In genomic region chr11:112977620-112978212, GRCh38 we compare ENCODE assay signal across 13 cellular contexts. TPM values are rescaled to one million over a fixed set of nuclear protein-coding genes. Genes with fewer than 3 reads are reported as not detected.
DNase-seq lines count a peak whose midpoint lies in the region; ATAC-seq, FAIRE-seq and TF ChIP-seq lines count a peak whose summit lies in the region.
"Had no signal": no experiment of that assay in that cellular context is flagged by ENCODE, and none has a peak within 500 bp of the region (broad histone marks: within the 10 kb centered on the region; RNA-seq: fewer than 3 reads in every experiment).

No MANE protein-coding gene starts in this region.

- H3K4me1 ChIP-seq in A673 (ENCODE audit: insufficient read depth, low read length, poor library complexity, severe bottlenecking), result peaks cover 18% of the 10 kb centered on the region
- H3K4me1 ChIP-seq in Karpas-422 (ENCODE audit: low read length), result peaks cover 15% of the 10 kb centered on the region
- H3K4me1 ChIP-seq in astrocyte (ENCODE audit: insufficient read depth, low read length), result no peaks in the 10 kb centered on the region

- H3K4me2 ChIP-seq in Karpas-422 (ENCODE audit: low read depth, low read length, poor library complexity, severe bottlenecking), result peak overlapping the region; percentile 31
- H3K4me2 ChIP-seq in astrocyte (ENCODE audit: low read length), result no peak overlapping the region

- H3K79me2 ChIP-seq in Karpas-422 (ENCODE audit: low read length), result no peaks in the 10 kb centered on the region
- no peaks in the 10 kb centered on the region for H3K79me2 ChIP-seq in astrocyte (ENCODE audit: insufficient read depth, low read length)

- H3K9me3 Mint-ChIP-seq in astrocyte (ENCODE audit: unreplicated experiment) (no peaks in the 10 kb centered on the region), T-cell (peaks cover 0 to 5% (median 0%) of the 10 kb centered on the region in 3 donors)
- H3K9me3 Mint-ChIP-seq: effector memory CD8-positive, alpha-beta T cell had no signal

- POLR2A ChIA-PET in A673 (lab: Charles Lee; ENCODE audit: low non-redundant PET), result no interaction called here
- POLR2A ChIA-PET in T-cell (lab: Charles Lee), result interaction anchor here in 1 of 2 donors (0.9 kb wide), 1 partner anchor 12 kb away, joined by 3 read pairs; no protein-coding TSS in a partner anchor

- H3K36me3 Mint-ChIP-seq in astrocyte (ENCODE audit: low read depth, unreplicated experiment) (no peaks in the 10 kb centered on the region), T-cell (no peaks in the 10 kb centered on the region)
- H3K36me3 Mint-ChIP-seq: CD4-positive, CD25-positive, alpha-beta regulatory T cell; naive B cell had no signal

- ATAC-seq in T-cell (replicated peaks in 1 of 4), result no peak
- ATAC-seq: effector memory CD8-positive, alpha-beta T cell; PC-3 had no signal

- H2AFZ ChIP-seq in Karpas-422 (ENCODE audit: low read length), result peak overlapping the region; percentile 67; the same call in 1 of the 2 replicates
- H2AFZ ChIP-seq in astrocyte (ENCODE audit: low read depth, low read length), result no peak overlapping the region

- H3K9me3 ChIP-seq in A673 (ENCODE audit: low read depth, low read length, poor library complexity, severe bottlenecking), result no peaks in the 10 kb centered on the region
- no peaks in the 10 kb centered on the region for H3K9me3 ChIP-seq in Karpas-422 (ENCODE audit: low read length)
- no peaks in the 10 kb centered on the region for H3K9me3 ChIP-seq in astrocyte (ENCODE audit: insufficient read depth, low read depth, low read length)

- peak overlapping the region; percentile 41 for H3K27ac Mint-ChIP-seq in astrocyte (ENCODE audit: unreplicated experiment)
- H3K27ac Mint-ChIP-seq in T-cell, result no peak overlapping the region
- H3K27ac Mint-ChIP-seq: CD4-positive, CD25-positive, alpha-beta regulatory T cell; effector memory CD8-positive, alpha-beta T cell; naive B cell had no signal

- no peak for FAIRE-seq in astrocyte (lab: Jason Lieb, UNC)

- TF ChIP-seq CTCF in A673 (conservative IDR thresholded peaks at IDR 0.05; ENCODE audit: low read depth, low read length), result no peak
- TF ChIP-seq CTCF in astrocyte (IDR thresholded peaks at IDR 0.05; ENCODE audit: insufficient read depth, low read depth, low read length), result no peak

- DNase-seq in A673 (ENCODE audit: low spot score) (peak; percentile 82), Karpas-422 (no peak), astrocyte (ENCODE audit: low read depth) (peak; percentile 54), kidney tubule cell (ENCODE audit: low spot score) (peak; percentile 9), T-cell (no peak), NCI-H146 treated with DMSO at 0.1 percent for 48 hours (lab: John Stamatoyannopoulos, UW; ENCODE audit: unreplicated experiment) (no peak)
- no peak for DNase-seq in stimulated activated CD4-positive, alpha-beta T cell treated with anti-CD3 and anti-CD28 coated beads, Interleukin-12 subunit alpha, Interleukin-12 subunit beta, amount 100 ng/mL, for 4 hours
- DNase-seq in activated CD4-positive, CD25-positive, alpha-beta regulatory T cell (lab: John Stamatoyannopoulos, UW), result no peak
- DNase-seq: activated CD8-positive, alpha-beta memory T cell treated with anti-CD3 and anti-CD28 coated beads, Interleukin-2, amount 50 U/mL, for 4 hours; CD4-positive, CD25-positive, alpha-beta regulatory T cell; effector memory CD8-positive, alpha-beta T cell; naive B cell; PC-3 had no signal

- H3K27ac ChIP-seq in A673 (ENCODE audit: low read depth, low read length, poor library complexity, severe bottlenecking), result peak overlapping the region; percentile 53
- no peak overlapping the region for H3K27ac ChIP-seq in Karpas-422 (ENCODE audit: low read length)
- no peak overlapping the region for H3K27ac ChIP-seq in astrocyte (ENCODE audit: low read depth, low read length)

- intact Hi-C loops in A673 (cut with micrococcal nuclease; ENCODE audit: unreplicated experiment), result no loop called here

- H3K9me2 ChIP-seq in Karpas-422 (replicated peaks; ENCODE audit: insufficient read depth, low read length), result no peaks in the 10 kb centered on the region

- H3K4me3 Mint-ChIP-seq in astrocyte (ENCODE audit: unreplicated experiment) (no peak overlapping the region), T-cell (no peak overlapping the region)
- H3K4me3 Mint-ChIP-seq: CD4-positive, CD25-positive, alpha-beta regulatory T cell; effector memory CD8-positive, alpha-beta T cell; naive B cell had no signal

- CTCF ChIA-PET in A673 (lab: Charles Lee) (no interaction called here), T-cell (lab: Charles Lee) (no interaction called here)

- H4K20me1 ChIP-seq in Karpas-422 (ENCODE audit: insufficient read depth, low read depth, low read length) (no peaks in the 10 kb centered on the region), astrocyte (ENCODE audit: insufficient read depth, low read length) (no peaks in the 10 kb centered on the region)

- H3K36me3 ChIP-seq in A673 (ENCODE audit: insufficient read depth, low read length, poor library complexity, severe bottlenecking) (no peaks in the 10 kb centered on the region), Karpas-422 (ENCODE audit: insufficient read depth, low read length) (no peaks in the 10 kb centered on the region), astrocyte (ENCODE audit: insufficient read depth, low read length) (no peaks in the 10 kb centered on the region)

- H3K27me3 ChIP-seq in A673 (replicated peaks; ENCODE audit: insufficient read depth, low read depth, low read length, poor library complexity), result no peaks in the 10 kb centered on the region
- H3K27me3 ChIP-seq in Karpas-422 (ENCODE audit: low read length), result no peaks in the 10 kb centered on the region
- no peaks in the 10 kb centered on the region for H3K27me3 ChIP-seq in astrocyte (ENCODE audit: insufficient read depth, low read length)

- H3K27me3 Mint-ChIP-seq in astrocyte (ENCODE audit: low read depth, unreplicated experiment), result peaks cover 2% of the 10 kb centered on the region
- peaks cover 10% of the 10 kb centered on the region in 2 donors for H3K27me3 Mint-ChIP-seq in T-cell
- H3K27me3 Mint-ChIP-seq: CD4-positive, CD25-positive, alpha-beta regulatory T cell had no signal

- no peak overlapping the region for H3K4me3 ChIP-seq in A673 (ENCODE audit: low read depth, low read length, poor library complexity, severe bottlenecking)
- H3K4me3 ChIP-seq in Karpas-422 (ENCODE audit: low read length), result no peak overlapping the region
- H3K4me3 ChIP-seq in astrocyte (ENCODE audit: insufficient read depth, low read depth, low read length), result no peak overlapping the region

- H3K9ac ChIP-seq in Karpas-422 (ENCODE audit: low read length), result no peak overlapping the region
- H3K9ac ChIP-seq in astrocyte (ENCODE audit: low read length), result no peak overlapping the region

- H3K4me1 Mint-ChIP-seq in astrocyte (ENCODE audit: low read depth, unreplicated experiment) (peaks cover 12% of the 10 kb centered on the region), T-cell (no peaks in the 10 kb centered on the region)
- H3K4me1 Mint-ChIP-seq: CD4-positive, CD25-positive, alpha-beta regulatory T cell; naive B cell had no signal

- no TSS peak for BruUV-seq in A673 (replicated peaks; lab: Mats Ljungman, UMichigan)

RNA-seq across cellular contexts. Expression of gene NCAM1, which starts 16.5 kb away (rescaled TPM):
- total RNA-seq in A673 (2021) (12.0 and 14.3 TPM in 2 replicates), astrocyte (17.4 and 24.5 TPM in 2 replicates), T-cell (1 to 10 TPM in 4 of 5 donors, under 1 TPM in 1; 0.90 to 1.8 (median 1.1) TPM)
- total RNA-seq in Karpas-422 (2014; rRNA removed; shearing (Covaris generic); ENCODE audit: low replicate concordance), result 0.29 and 0.75 TPM in 2 replicates
- total RNA-seq: PC-3 had no signal

Comparison
In these comparisons a context has a peak if more than half of its experiments do, and no peak if none do; other contexts are left out.
1. DNase-seq: peak in A673 (single experiment), astrocyte (single experiment) and kidney tubule cell (single experiment); none in Karpas-422 (single experiment), stimulated activated CD4-positive, alpha-beta T cell treated with anti-CD3 and anti-CD28 coated beads, Interleukin-12 subunit alpha, Interleukin-12 subunit beta, amount 100 ng/mL, for 4 hours (single experiment), T-cell (0 of 34), NCI-H146 treated with DMSO at 0.1 percent for 48 hours (single experiment) and activated CD4-positive, CD25-positive, alpha-beta regulatory T cell (0 of 4).